ENCODE assay signal across 22 cellular contexts in genomic region chr22:24164823-24165379, GRCh38. TPM values are rescaled to one million over a fixed set of nuclear protein-coding genes. Genes with fewer than 3 reads are reported as not detected.
DNase-seq lines count a peak whose midpoint lies in the region; ATAC-seq and TF ChIP-seq lines count a peak whose summit lies in the region.
"Had no signal": no experiment of that assay in that cellular context is flagged by ENCODE, and none has a peak within 500 bp of the region (broad histone marks: within the 10 kb centered on the region; RNA-seq: fewer than 3 reads in every experiment).

No MANE protein-coding gene starts in this region.

- H3K36me3 ChIP-seq in left ventricle myocardium inferior (peaks cover 51% of the 10 kb centered on the region), stomach smooth muscle (ENCODE audit: control insufficient read depth in 2 of 2, insufficient read depth in 2 of 2, low read length in 2 of 2) (peaks cover 20 to 51% of the 10 kb centered on the region in 2 donors)
- H3K36me3 ChIP-seq: uterus had no signal

- H3K4me1 ChIP-seq in left ventricle myocardium inferior: peaks cover 76% of the 10 kb centered on the region
- peaks cover 64% of the 10 kb centered on the region for H3K4me1 ChIP-seq in stomach smooth muscle (ENCODE audit: control insufficient read depth, insufficient read depth, low read length)
- H3K4me1 ChIP-seq: pancreas, uterus had no signal

- H3K4me1 Mint-ChIP-seq in activated T-cell treated with anti-CD3 and anti-CD28 coated beads, Interleukin-2, amount 50 U/mL, for 24 hours (ENCODE audit: low read depth): peaks cover 33% of the 10 kb centered on the region
- peaks cover 21 to 35% (median 26%) of the 10 kb centered on the region in 3 donors for H3K4me1 Mint-ChIP-seq in T-cell
- H3K4me1 Mint-ChIP-seq: activated CD4-positive, alpha-beta T cell treated with anti-CD3 and anti-CD28 coated beads for 36 hours had no signal

- peak overlapping the region; percentile 58 to 59 for H3K9ac ChIP-seq in stomach smooth muscle (ENCODE audit: low read length in 2 of 2)

- no peak for DNase-seq in activated T-cell treated with anti-CD3 and anti-CD28 coated beads, Interleukin-2, amount 50 U/mL, for 24 hours
- no peak for DNase-seq in activated T-cell treated with anti-CD3 and anti-CD28 coated beads for 4 hours
- no peak for DNase-seq in T-cell
- peak; percentile 60 for DNase-seq in left ventricle myocardium inferior
- no peak for DNase-seq in T-helper 9 cell
- DNase-seq in islet precursor cell: no peak
- DNase-seq in iPS-NIHi11 (ENCODE audit: low spot score): no peak
- DNase-seq: ACHN; activated CD4-positive, alpha-beta T cell treated with anti-CD3 and anti-CD28 coated beads for 36 hours; activated effector memory CD4-positive, alpha-beta T cell treated with anti-CD3 and anti-CD28 coated beads, Interleukin-2, amount 50 U/mL, for 16 hours; anterior cingulate cortex; effector CD4-positive, alpha-beta T cell; head of caudate nucleus; naive B cell; NCI-H146; NCI-H345; stimulated activated CD4-positive, alpha-beta T cell treated with anti-CD3 and anti-CD28 coated beads, Interleukin-2, amount 100 ng/mL, for 24 hours; uterus had no signal

- H3K36me3 Mint-ChIP-seq in activated T-cell treated with anti-CD3 and anti-CD28 coated beads, Interleukin-2, amount 50 U/mL, for 24 hours (ENCODE audit: low read depth): peaks cover 66% of the 10 kb centered on the region
- peaks cover 21% of the 10 kb centered on the region for H3K36me3 Mint-ChIP-seq in T-cell

- H3K27ac ChIP-seq in left ventricle myocardium inferior (replicated peaks) (peak overlapping the region; percentile 91), stomach smooth muscle (ENCODE audit: low read length) (peak overlapping the region; percentile 75)
- H3K27ac ChIP-seq: pancreas, uterus had no signal

- peak overlapping the region; percentile 61 for H3K27ac Mint-ChIP-seq in activated T-cell treated with anti-CD3 and anti-CD28 coated beads, Interleukin-2, amount 50 U/mL, for 24 hours
- H3K27ac Mint-ChIP-seq in T-cell: peak overlapping the region; percentile 4 to 52

- TF ChIP-seq CTCF in left ventricle myocardium inferior (IDR thresholded peaks at IDR 0.05; ENCODE audit: borderline replicate concordance): no peak

- H3K27me3 Mint-ChIP-seq in activated T-cell treated with anti-CD3 and anti-CD28 coated beads, Interleukin-2, amount 50 U/mL, for 24 hours: no peaks in the 10 kb centered on the region
- no peaks in the 10 kb centered on the region for H3K27me3 Mint-ChIP-seq in T-cell
- H3K27me3 Mint-ChIP-seq: activated CD4-positive, alpha-beta T cell treated with anti-CD3 and anti-CD28 coated beads for 36 hours; naive B cell had no signal

- POLR2A ChIA-PET in T-cell (lab: Charles Lee): interaction anchor here in 1 of 2 donors (0.6 kb wide), 1 partner anchor 14 kb away, joined by 5 read pairs; no protein-coding TSS in a partner anchor

- no peak overlapping the region for H3K4me3 ChIP-seq in left ventricle myocardium inferior
- H3K4me3 ChIP-seq in stomach smooth muscle (ENCODE audit: low read length in 2 of 2): no peak overlapping the region
- H3K4me3 ChIP-seq: pancreas, uterus had no signal

- CTCF ChIA-PET in T-cell (lab: Charles Lee): no interaction called here

- H3K9me3 ChIP-seq in left ventricle myocardium inferior (replicated peaks): no peaks in the 10 kb centered on the region
- H3K9me3 ChIP-seq in stomach smooth muscle (ENCODE audit: control insufficient read depth in 2 of 2, low read length in 2 of 2): no peaks in the 10 kb centered on the region
- H3K9me3 ChIP-seq: pancreas, uterus had no signal

- no peak for ATAC-seq in T-cell (replicated peaks in 1 of 4)
- ATAC-seq: HCT116, pancreas had no signal

- no peaks in the 10 kb centered on the region for H3K27me3 ChIP-seq in left ventricle myocardium inferior (ENCODE audit: low read depth)
- no peaks in the 10 kb centered on the region for H3K27me3 ChIP-seq in stomach smooth muscle (ENCODE audit: control insufficient read depth in 1 of 2, insufficient read depth in 2 of 2, low read length in 2 of 2)
- H3K27me3 ChIP-seq: pancreas, uterus had no signal

- intact Hi-C loops in left ventricle myocardium inferior (cut with micrococcal nuclease): no loop called here

- no peaks in the 10 kb centered on the region for H3K9me3 Mint-ChIP-seq in activated T-cell treated with anti-CD3 and anti-CD28 coated beads, Interleukin-2, amount 50 U/mL, for 24 hours
- H3K9me3 Mint-ChIP-seq in T-cell: no peaks in the 10 kb centered on the region
- H3K9me3 Mint-ChIP-seq: CD14-positive monocyte, naive B cell had no signal

- H3K4me3 Mint-ChIP-seq in activated T-cell treated with anti-CD3 and anti-CD28 coated beads, Interleukin-2, amount 50 U/mL, for 24 hours: no peak overlapping the region
- H3K4me3 Mint-ChIP-seq in T-cell: no peak overlapping the region
- H3K4me3 Mint-ChIP-seq: activated CD4-positive, alpha-beta T cell treated with anti-CD3 and anti-CD28 coated beads for 36 hours; CD14-positive monocyte; naive B cell had no signal

RNA-seq across cellular contexts. Expression of gene SUSD2, which starts 16.4 kb away (rescaled TPM):
- 1 to 10 TPM; 1.3 to 2.3 (median 1.6) TPM for total RNA-seq in T-cell
- total RNA-seq in left ventricle myocardium inferior: 3.2 TPM
